Comparison of ENCODE assay signal across 8 cellular contexts in the genomic region with DNA sequence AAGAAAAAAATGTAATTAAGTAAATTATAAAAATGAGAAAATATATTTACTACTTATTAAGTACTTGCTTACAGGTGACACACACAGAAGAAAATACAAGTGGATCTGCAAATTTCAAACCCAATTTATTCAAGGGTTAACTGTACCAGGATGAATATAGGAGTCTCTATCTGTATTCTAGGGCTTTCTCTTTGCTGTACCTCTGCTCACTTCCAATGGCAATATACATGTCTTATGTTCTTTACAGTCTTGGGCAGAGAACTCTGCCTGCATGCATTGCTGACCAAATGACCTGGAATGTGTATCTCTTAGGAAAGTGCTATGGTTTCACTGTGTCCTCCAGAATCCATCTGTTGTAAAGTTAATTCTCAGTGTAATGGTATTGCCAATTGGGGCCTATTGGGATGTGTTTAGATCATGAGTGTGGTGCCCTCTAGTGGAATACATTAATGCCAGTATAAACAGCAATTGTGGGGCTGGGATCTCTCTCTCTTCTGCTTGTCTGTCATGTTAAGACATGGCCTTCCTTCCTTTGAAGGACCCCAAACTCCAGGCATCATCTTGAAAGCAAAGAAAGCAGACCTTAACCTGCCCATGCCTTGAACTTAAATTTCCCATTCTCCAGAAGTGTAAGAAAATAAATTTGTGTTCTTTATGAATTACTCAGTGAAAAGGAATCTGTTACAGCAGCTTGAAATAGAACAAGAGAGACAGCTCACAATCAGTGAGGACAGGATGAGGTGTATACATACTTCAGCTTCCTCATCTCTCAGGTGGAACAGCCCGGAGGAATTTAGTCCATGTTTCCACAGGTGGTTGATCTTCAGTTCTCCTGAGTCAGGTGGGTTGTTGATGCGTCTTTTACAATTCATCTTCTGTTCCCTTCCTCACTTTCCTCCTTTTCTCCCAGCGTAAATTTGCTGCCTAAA.
DNase-seq lines count a peak whose midpoint lies in the region; ATAC-seq, FAIRE-seq and TF ChIP-seq lines count a peak whose summit lies in the region.
"Not testable (repeated sequence)": the region's sequence is repeated elsewhere in the genome, so short reads cannot be mapped to it uniquely, and the experiment has no call there.

No MANE protein-coding gene starts in this region.

- DNase-seq in D721Med (ENCODE audit: insufficient read length, low spot score); thoracic aorta (ENCODE audit: low spot score): not testable (repeated sequence)
- DNase-seq in NCI-H82 (lab: John Stamatoyannopoulos, UW) = peak; percentile 74
- peak; percentile 65 for DNase-seq in activated CD4-positive, alpha-beta T cell treated with anti-CD3 and anti-CD28 coated beads, Interleukin-2, amount 10 ng/mL, durations not matched to agents 24 days and 14 days
- peak; percentile 41 for DNase-seq in fibroblast of mammary gland (ENCODE audit: low read depth)
- peak; percentile 46 to 47 for DNase-seq in lung microvascular endothelial cell (ENCODE audit: low read depth in 2 of 2)

- not testable (repeated sequence) for H3K4me1 ChIP-seq in thoracic aorta (ENCODE audit: control insufficient read depth in 1 of 2, low read depth in 2 of 2)

- H3K4me3 ChIP-seq in fibroblast of mammary gland (ENCODE audit: control insufficient read depth, low read depth, low read length); thoracic aorta: not testable (repeated sequence)

- not testable (repeated sequence) for H3K4me1 Mint-ChIP-seq in activated CD4-positive, alpha-beta T cell treated with anti-CD3 and anti-CD28 coated beads, Interleukin-2, amount 10 ng/mL, durations not matched to agents 24 days and 14 days

- not testable (repeated sequence) for H3K27ac Mint-ChIP-seq in activated CD4-positive, alpha-beta T cell treated with anti-CD3 and anti-CD28 coated beads, Interleukin-2, amount 10 ng/mL, durations not matched to agents 24 days and 14 days

- H3K36me3 ChIP-seq in thoracic aorta = not testable (repeated sequence)

- intact Hi-C loops in activated CD4-positive, alpha-beta T cell treated with anti-CD3 and anti-CD28 coated beads, Interleukin-2, amount 10 ng/mL, durations not matched to agents 24 days and 14 days (cut with micrococcal nuclease) = not testable (repeated sequence)

- TF ChIP-seq EP300 in Ishikawa (IDR thresholded peaks at IDR 0.05; ENCODE audit: borderline replicate concordance) = not testable (repeated sequence)

- not testable (repeated sequence) for H3K27me3 ChIP-seq in thoracic aorta (replicated peaks; ENCODE audit: insufficient read depth)

- not testable (repeated sequence) for H3K27ac ChIP-seq in thoracic aorta

- not testable (repeated sequence) for H3K9me3 ChIP-seq in thoracic aorta

- TF ChIP-seq CTCF in D721Med (IDR thresholded peaks at IDR 0.05; ENCODE audit: insufficient read depth, missing control alignments) (peak; percentile 54), fibroblast of mammary gland (conservative IDR thresholded peaks at IDR 0.05; ENCODE audit: control insufficient read depth, insufficient read depth, low read depth, low read length) (peak; percentile 53)
- not testable (repeated sequence) for TF ChIP-seq CTCF in thoracic aorta (IDR thresholded peaks at IDR 0.05)

- not testable (repeated sequence) for H3K36me3 Mint-ChIP-seq in activated CD4-positive, alpha-beta T cell treated with anti-CD3 and anti-CD28 coated beads, Interleukin-2, amount 10 ng/mL, durations not matched to agents 24 days and 14 days (ENCODE audit: low read depth)

- TF ChIP-seq RAD21 in Ishikawa (IDR thresholded peaks at IDR 0.05; ENCODE audit: low read depth) = peak; percentile 46

- ATAC-seq in GM21576 (IDR thresholded peaks at IDR 0.05; ENCODE audit: unreplicated experiment) (peak; percentile 84), thoracic aorta (ENCODE audit: insufficient number of reproducible peaks, low FRiP score, low read depth) (peak; percentile 50)

- H3K27me3 Mint-ChIP-seq in activated CD4-positive, alpha-beta T cell treated with anti-CD3 and anti-CD28 coated beads, Interleukin-2, amount 10 ng/mL, durations not matched to agents 24 days and 14 days = not testable (repeated sequence)

- FAIRE-seq in D721Med (lab: Jason Lieb, UNC) = not testable (repeated sequence)

- not testable (repeated sequence) for H3K4me3 Mint-ChIP-seq in activated CD4-positive, alpha-beta T cell treated with anti-CD3 and anti-CD28 coated beads, Interleukin-2, amount 10 ng/mL, durations not matched to agents 24 days and 14 days

- H3K9me3 Mint-ChIP-seq in activated CD4-positive, alpha-beta T cell treated with anti-CD3 and anti-CD28 coated beads, Interleukin-2, amount 10 ng/mL, durations not matched to agents 24 days and 14 days = not testable (repeated sequence)
